Comparison of ENCODE assay signal across 1 cellular context in genomic region chr17:76139261-76139752, GRCh38.
A peak's percentile ranks its signal among the peaks of the same experiment; 100 is the strongest.
TF ChIP-seq lines count a peak whose summit lies in the region.

No MANE protein-coding gene starts in this region.

TF ChIP-seq in GM23338, 12 proteins besides CTCF, POLR2A, EP300 and RAD21:
- no peak for TF ChIP-seq ZNF462 (CRISPR knock-in tag; IDR thresholded peaks at IDR 0.05)
- no peak for TF ChIP-seq JUNB (IDR thresholded peaks at IDR 0.05; ENCODE audit: unreplicated experiment)
- no peak for TF ChIP-seq NANOG (IDR thresholded peaks at IDR 0.05; ENCODE audit: borderline replicate concordance)
- TF ChIP-seq ETS1 (IDR thresholded peaks at IDR 0.05) = 0 out of 2 replicates have a peak, but pooled peaks have one; percentile 15
- peak; percentile 86 for TF ChIP-seq EZH2 (IDR thresholded peaks at IDR 0.05; ENCODE audit: low read depth, unreplicated experiment)
- no peak for TF ChIP-seq ZNF114 (CRISPR knock-in tag; IDR thresholded peaks at IDR 0.05)
- TF ChIP-seq REST (IDR thresholded peaks at IDR 0.05; ENCODE audit: unreplicated experiment) = no peak
- TF ChIP-seq STAT1 (IDR thresholded peaks at IDR 0.05; ENCODE audit: unreplicated experiment) = no peak
- TF ChIP-seq ZNF331 (CRISPR knock-in tag; IDR thresholded peaks at IDR 0.05; ENCODE audit: low read depth) = no peak
- TF ChIP-seq EZH2phosphoT487 (IDR thresholded peaks at IDR 0.05; ENCODE audit: unreplicated experiment) = no peak
- no peak for TF ChIP-seq CREB1 (CRISPR knock-in tag; IDR thresholded peaks at IDR 0.05; ENCODE audit: low read depth)
- TF ChIP-seq POLR2AphosphoS5 (IDR thresholded peaks at IDR 0.05; ENCODE audit: low read depth) = no peak
